19 cellular contexts compared by ENCODE assay signal in genomic region chr1:223802032-223802431, GRCh38.
"Had no signal": no experiment of that assay in that cellular context is flagged by ENCODE, and none has a peak within 500 bp of the region (broad histone marks: within the 10 kb centered on the region; RNA-seq: fewer than 3 reads in every experiment).

No MANE protein-coding gene starts in this region.

- H3K27me3 ChIP-seq: adrenal gland, foreskin keratinocyte, hepatocyte, right lobe of liver, testis, vagina had no signal

- H3K27ac ChIP-seq: adrenal gland, foreskin keratinocyte, hepatocyte, left ventricle myocardium inferior, parathyroid adenoma, right lobe of liver, skin epidermis, testis, vagina, VCaP had no signal

- H3K4me3 ChIP-seq: adrenal gland, hepatocyte, left ventricle myocardium inferior, right lobe of liver, skin epidermis, testis, vagina had no signal

- DNase-seq: activated CD4-positive, alpha-beta T cell treated with anti-CD3 and anti-CD28 coated beads, Interleukin-2, amount 10 ng/mL, durations not matched to agents 7 days and 5 days; activated CD8-positive, alpha-beta T cell treated with anti-CD3 and anti-CD28 coated beads, Interleukin-2, amount 10 ng/mL, durations not matched to agents 7 days and 5 days; activated gamma-delta T cell treated with Interleukin-2 at 50 U/mL for 16 hours; adrenal gland; effector CD4-positive, alpha-beta T cell; foreskin keratinocyte; kidney glomerular epithelial cell; left ventricle myocardium inferior; mammary epithelial cell; right lobe of liver; stimulated activated CD4-positive, alpha-beta T cell treated with anti-CD3 and anti-CD28 coated beads, Interleukin-1b, Interleukin-23, amount 100 ng/mL, for 48 hours; stimulated activated naive CD8-positive, alpha-beta T cell treated with anti-CD3 and anti-CD28 coated beads, Interleukin-15, amount 100 ng/mL, for 72 hours; testis had no signal

- H3K9me3 ChIP-seq: adrenal gland, left ventricle myocardium inferior, right lobe of liver, testis, vagina had no signal

- ATAC-seq: activated CD4-positive, CD25-positive, alpha-beta regulatory T cell treated with anti-CD3 and anti-CD28 coated beads, Interleukin-2, amount 50 U/mL, for 24 hours; activated CD8-positive, alpha-beta T cell treated with anti-CD3 and anti-CD28 coated beads, Interleukin-2, amount 10 ng/mL, durations not matched to agents 7 days and 5 days; foreskin keratinocyte; stimulated activated naive CD8-positive, alpha-beta T cell treated with anti-CD3 and anti-CD28 coated beads, Interleukin-15, amount 100 ng/mL, for 72 hours had no signal

- H3K4me1 ChIP-seq: adrenal gland, foreskin keratinocyte, parathyroid adenoma, testis, vagina had no signal
